ENCODE assay signal across 2 cellular contexts in the genomic region with DNA sequence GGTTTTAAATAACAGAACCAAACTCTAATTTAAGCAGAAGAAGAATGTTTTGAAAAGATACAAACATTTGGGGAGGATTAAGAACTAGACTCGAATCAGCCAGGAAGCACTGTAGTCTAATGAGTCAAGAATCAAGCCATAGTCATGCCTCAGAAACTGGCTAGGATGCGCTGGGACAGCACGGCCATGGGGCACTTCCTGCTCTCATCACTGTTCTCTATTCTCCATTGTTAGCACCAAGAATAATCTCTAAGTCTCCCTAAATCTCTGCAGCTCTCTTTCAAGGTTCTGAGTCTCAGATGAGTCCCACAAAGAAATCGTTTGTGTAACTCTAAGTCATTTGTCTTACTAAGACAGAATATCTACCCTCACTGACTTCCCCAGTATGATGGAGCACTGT.
TF ChIP-seq lines count a peak whose summit lies in the region.

No MANE protein-coding gene starts in this region.

TF ChIP-seq in GM23338, 12 proteins besides CTCF, POLR2A, EP300 and RAD21:
- TF ChIP-seq ZNF331 (CRISPR knock-in tag; IDR thresholded peaks at IDR 0.05; ENCODE audit: low read depth) (no peak), NANOG (IDR thresholded peaks at IDR 0.05; ENCODE audit: borderline replicate concordance) (no peak), CREB1 (CRISPR knock-in tag; IDR thresholded peaks at IDR 0.05; ENCODE audit: low read depth) (no peak), EZH2 (IDR thresholded peaks at IDR 0.05; ENCODE audit: low read depth, unreplicated experiment) (no peak), ZNF114 (CRISPR knock-in tag; IDR thresholded peaks at IDR 0.05) (no peak)

TF ChIP-seq in K562, 482 proteins besides CTCF, POLR2A, EP300 and RAD21:
- TF ChIP-seq ZNF324 (CRISPR knock-in tag; IDR thresholded peaks at IDR 0.05) = no peak
- TF ChIP-seq RBM14 (IDR thresholded peaks at IDR 0.05; ENCODE audit: borderline replicate concordance, insufficient read depth, low read depth, low read length) = no peak
- TF ChIP-seq RBM22 (IDR thresholded peaks at IDR 0.05; ENCODE audit: low read depth, low read length, poor library complexity, severe bottlenecking) = no peak
- TF ChIP-seq, protein P1, sequence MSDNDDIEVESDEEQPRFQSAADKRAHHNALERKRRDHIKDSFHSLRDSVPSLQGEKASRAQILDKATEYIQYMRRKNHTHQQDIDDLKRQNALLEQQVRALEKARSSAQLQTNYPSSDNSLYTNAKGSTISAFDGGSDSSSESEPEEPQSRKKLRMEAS (CRISPR knock-in tag; IDR thresholded peaks at IDR 0.05) = no peak
- TF ChIP-seq KLF10 (CRISPR knock-in tag; IDR thresholded peaks at IDR 0.05) = no peak
- TF ChIP-seq PTBP1 (IDR thresholded peaks at IDR 0.05; ENCODE audit: low read depth, low read length) = no peak
- TF ChIP-seq JUN (IDR thresholded peaks at IDR 0.05; ENCODE audit: borderline replicate concordance, low read depth, low read length) = no peak
- no peak for TF ChIP-seq JUN (CRISPR knock-in tag; IDR thresholded peaks at IDR 0.05; ENCODE audit: borderline replicate concordance)
- TF ChIP-seq ZNF507 (tag; conservative IDR thresholded peaks at IDR 0.05) = no peak
- no peak for TF ChIP-seq ELF4 (CRISPR knock-in tag; IDR thresholded peaks at IDR 0.05)
- no peak for TF ChIP-seq CBFB (CRISPR knock-in tag; IDR thresholded peaks at IDR 0.05)
- TF ChIP-seq EWSR1 (IDR thresholded peaks at IDR 0.05; ENCODE audit: borderline replicate concordance, low read depth, partially characterized antibody) = no peak
- no peak for TF ChIP-seq ZNF41 (CRISPR knock-in tag; conservative IDR thresholded peaks at IDR 0.05)
- TF ChIP-seq SMC3 (conservative IDR thresholded peaks at IDR 0.05; ENCODE audit: insufficient read depth, low read depth, low read length) = no peak
- TF ChIP-seq ZFP1 (CRISPR knock-in tag; IDR thresholded peaks at IDR 0.05) = no peak
- TF ChIP-seq PHF21A (IDR thresholded peaks at IDR 0.05; ENCODE audit: borderline replicate concordance, low read depth) = no peak
TF ChIP-seq in K562: peak in this region for 0.
